ENCODE assay signal across 20 cellular contexts in the genomic region with DNA sequence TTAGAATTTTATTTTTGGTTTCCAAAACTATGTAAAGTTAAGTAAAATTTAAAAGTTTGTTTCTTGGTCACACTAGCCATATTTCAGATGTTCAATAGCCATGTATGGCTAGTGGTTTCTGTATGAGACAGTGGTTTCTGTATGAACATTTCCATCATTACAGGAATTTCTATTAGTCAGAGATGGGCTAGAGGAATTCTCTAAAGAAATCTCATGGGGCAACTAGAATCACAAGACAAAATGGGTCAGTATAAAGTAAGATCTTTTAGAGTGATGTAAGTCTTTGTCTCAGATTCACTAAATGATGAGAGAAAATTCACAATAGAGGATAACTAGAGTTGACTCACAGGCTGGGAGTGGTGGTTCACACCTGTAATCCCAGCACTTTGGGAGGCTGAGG.
DNase-seq lines count a peak whose midpoint lies in the region; ATAC-seq, FAIRE-seq and TF ChIP-seq lines count a peak whose summit lies in the region.
"Had no signal": no experiment of that assay in that cellular context is flagged by ENCODE, and none has a peak within 500 bp of the region (broad histone marks: within the 10 kb centered on the region; RNA-seq: fewer than 3 reads in every experiment).

No MANE protein-coding gene starts in this region.

- peak overlapping the region; percentile 77 for H3K27ac Mint-ChIP-seq in astrocyte (ENCODE audit: unreplicated experiment)
- H3K27ac Mint-ChIP-seq in CD8-positive, alpha-beta T cell: no peak overlapping the region
- H3K27ac Mint-ChIP-seq: T-cell had no signal

- CTCF ChIA-PET in CD8-positive, alpha-beta T cell (lab: Charles Lee): no interaction called here

- no peak overlapping the region for H3K4me3 Mint-ChIP-seq in astrocyte (ENCODE audit: unreplicated experiment)
- no peak overlapping the region for H3K4me3 Mint-ChIP-seq in CD8-positive, alpha-beta T cell
- H3K4me3 Mint-ChIP-seq: T-cell had no signal

- ATAC-seq in GM18502 (IDR thresholded peaks at IDR 0.05; ENCODE audit: poor library complexity, unreplicated experiment): peak; percentile 64
- ATAC-seq in GM19463 (IDR thresholded peaks at IDR 0.05; ENCODE audit: unreplicated experiment): peak; percentile 73
- ATAC-seq in HG02884 (IDR thresholded peaks at IDR 0.05; ENCODE audit: unreplicated experiment): peak; percentile 79
- ATAC-seq in CD8-positive, alpha-beta T cell: no peak
- ATAC-seq in gastrocnemius medialis: no peak
- ATAC-seq: SK-N-SH treated with all-trans-retinoic acid at 6 μM for 48 hours, T-cell had no signal

- TF ChIP-seq POLR2A in gastrocnemius medialis (IDR thresholded peaks at IDR 0.05): no peak

- H3K27ac ChIP-seq in astrocyte (ENCODE audit: low read depth, low read length): no peak overlapping the region
- H3K27ac ChIP-seq in CD8-positive, alpha-beta T cell (ENCODE audit: low read depth, low read length): no peak overlapping the region
- no peak overlapping the region for H3K27ac ChIP-seq in gastrocnemius medialis
- H3K27ac ChIP-seq: 22Rv1 had no signal

- no peak overlapping the region for H2AFZ ChIP-seq in astrocyte (ENCODE audit: low read depth, low read length)

- in situ Hi-C loops in gastrocnemius medialis (cut with MboI; ENCODE audit: low sequenced_read_pairs in 4 of 4): no loop called here

- H3K27me3 Mint-ChIP-seq in astrocyte (ENCODE audit: low read depth, unreplicated experiment): no peaks in the 10 kb centered on the region
- no peaks in the 10 kb centered on the region for H3K27me3 Mint-ChIP-seq in CD8-positive, alpha-beta T cell (ENCODE audit: low read depth)

- intact Hi-C loops in CD8-positive, alpha-beta T cell (cut with DNase I, micrococcal nuclease): loop anchor here in 1 of 2 experiments (5.0 kb wide), 1 partner anchor 558 kb away; no protein-coding TSS in a partner anchor
- intact Hi-C loops in gastrocnemius medialis (cut with DNase I; ENCODE audit: low total_unique reads): no loop called here

- DNase-seq in astrocyte (ENCODE audit: low read depth) (peak; percentile 42), mucosa of gallbladder (ENCODE audit: low spot score) (no peak), gastrocnemius medialis (no peak), SIG-M5 (lab: John Stamatoyannopoulos, UW) (no peak)
- DNase-seq in CD8-positive, alpha-beta T cell: no peak
- DNase-seq: COR-L47, DMS 273 treated with DMSO at 0.1 percent for 48 hours, GOT3, NCI-H1105 treated with DMSO at 0.1 percent for 48 hours, NCI-H1694, NCI-H510A, NCI-H774, SHP77, T-cell had no signal

- TF ChIP-seq CTCF in astrocyte (IDR thresholded peaks at IDR 0.05; ENCODE audit: insufficient read depth, low read depth, low read length) (no peak), gastrocnemius medialis (IDR thresholded peaks at IDR 0.05 in 4 of 5, conservative IDR thresholded peaks at IDR 0.05 in 1 of 5) (no peak)
- no peak for TF ChIP-seq CTCF in CD8-positive, alpha-beta T cell (IDR thresholded peaks at IDR 0.05)

- H3K4me1 ChIP-seq in astrocyte (ENCODE audit: insufficient read depth, low read length): no peaks in the 10 kb centered on the region
- no peaks in the 10 kb centered on the region for H3K4me1 ChIP-seq in CD8-positive, alpha-beta T cell (ENCODE audit: insufficient read depth, low read length)
- H3K4me1 ChIP-seq in gastrocnemius medialis: no peaks in the 10 kb centered on the region

- H3K4me3 ChIP-seq in astrocyte (ENCODE audit: insufficient read depth, low read depth, low read length): no peak overlapping the region
- H3K4me3 ChIP-seq in CD8-positive, alpha-beta T cell (ENCODE audit: low read depth, low read length): no peak overlapping the region
- no peak overlapping the region for H3K4me3 ChIP-seq in gastrocnemius medialis

- H3K9me3 ChIP-seq in astrocyte (ENCODE audit: insufficient read depth, low read depth, low read length): no peaks in the 10 kb centered on the region
- no peaks in the 10 kb centered on the region for H3K9me3 ChIP-seq in CD8-positive, alpha-beta T cell (ENCODE audit: low read length)
- H3K9me3 ChIP-seq in gastrocnemius medialis: no peaks in the 10 kb centered on the region

- no peak overlapping the region for H3K4me2 ChIP-seq in astrocyte (ENCODE audit: low read length)

- POLR2A ChIA-PET in CD8-positive, alpha-beta T cell (lab: Charles Lee): interaction anchor here (0.6 kb wide), 1 partner anchor 373 kb away, joined by 3 read pairs; no protein-coding TSS in a partner anchor

- no peaks in the 10 kb centered on the region for H4K20me1 ChIP-seq in astrocyte (ENCODE audit: insufficient read depth, low read length)

- peaks cover 3% of the 10 kb centered on the region for H3K9me3 Mint-ChIP-seq in astrocyte (ENCODE audit: unreplicated experiment)
- H3K9me3 Mint-ChIP-seq in CD8-positive, alpha-beta T cell: no peaks in the 10 kb centered on the region

- no peak for FAIRE-seq in astrocyte (lab: Jason Lieb, UNC)
- FAIRE-seq: G401.6 had no signal

- H3K36me3 Mint-ChIP-seq in astrocyte (ENCODE audit: low read depth, unreplicated experiment): no peaks in the 10 kb centered on the region
- H3K36me3 Mint-ChIP-seq in CD8-positive, alpha-beta T cell: no peaks in the 10 kb centered on the region
- H3K36me3 Mint-ChIP-seq: T-cell had no signal

- no peaks in the 10 kb centered on the region for H3K27me3 ChIP-seq in astrocyte (ENCODE audit: insufficient read depth, low read length)
- no peaks in the 10 kb centered on the region for H3K27me3 ChIP-seq in CD8-positive, alpha-beta T cell (ENCODE audit: insufficient read depth, low read length)
- no peaks in the 10 kb centered on the region for H3K27me3 ChIP-seq in gastrocnemius medialis

- no peak overlapping the region for H3K9ac ChIP-seq in astrocyte (ENCODE audit: low read length)

- no peaks in the 10 kb centered on the region for H3K79me2 ChIP-seq in astrocyte (ENCODE audit: insufficient read depth, low read length)

- H3K4me1 Mint-ChIP-seq in astrocyte (ENCODE audit: low read depth, unreplicated experiment): peaks cover 20% of the 10 kb centered on the region
- no peaks in the 10 kb centered on the region for H3K4me1 Mint-ChIP-seq in CD8-positive, alpha-beta T cell (ENCODE audit: low read depth)
- H3K4me1 Mint-ChIP-seq: T-cell had no signal

- H3K36me3 ChIP-seq in astrocyte (ENCODE audit: insufficient read depth, low read length) (no peaks in the 10 kb centered on the region), gastrocnemius medialis (no peaks in the 10 kb centered on the region)
- no peaks in the 10 kb centered on the region for H3K36me3 ChIP-seq in CD8-positive, alpha-beta T cell (ENCODE audit: insufficient read depth, low read length)

Comparison
In these comparisons a context has a peak if more than half of its experiments do, and no peak if none do; other contexts are left out.
1. ATAC-seq: peak in GM18502 (single experiment), GM19463 (single experiment) and HG02884 (single experiment); none in CD8-positive, alpha-beta T cell (single experiment) and gastrocnemius medialis (0 of 2).